In the genomic region with DNA sequence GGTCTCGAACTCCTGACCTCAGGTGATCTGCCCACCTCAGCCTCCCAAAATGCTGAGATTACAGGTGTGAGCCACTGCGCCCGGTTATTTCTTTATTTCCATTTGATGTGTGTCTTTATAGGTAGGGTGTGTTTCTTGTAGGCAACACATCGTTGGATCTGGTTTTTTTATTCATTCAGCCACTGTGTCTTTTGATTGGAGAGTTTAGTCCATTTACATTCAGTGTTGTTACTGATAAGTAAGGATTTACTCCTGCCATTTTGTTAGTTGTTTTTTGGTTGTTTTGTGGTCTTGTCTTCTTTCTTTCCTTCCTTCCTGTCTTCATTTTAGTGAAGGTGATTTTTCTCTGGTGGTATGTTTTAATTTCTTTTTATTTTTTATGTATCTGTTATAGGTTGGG, we compare ENCODE assay signal across 18 cellular contexts. TPM values are rescaled to one million over a fixed set of nuclear protein-coding genes. Genes with fewer than 3 reads are reported as not detected.
A peak's percentile ranks its signal among the peaks of the same experiment; 100 is the strongest.
DNase-seq lines count a peak whose midpoint lies in the region; ATAC-seq lines count a peak whose summit lies in the region.
"Had no signal": no experiment of that assay in that cellular context is flagged by ENCODE, and none has a peak within 500 bp of the region (broad histone marks: within the 10 kb centered on the region; RNA-seq: fewer than 3 reads in every experiment).

No MANE protein-coding gene starts in this region.

- H3K4me3 Mint-ChIP-seq in activated CD8-positive, alpha-beta memory T cell treated with anti-CD3 and anti-CD28 coated beads, Interleukin-2, amount 10 ng/mL, durations not matched to agents 7 days and 5 days = no peak overlapping the region
- no peak overlapping the region for H3K4me3 Mint-ChIP-seq in activated naive CD8-positive, alpha-beta T cell
- H3K4me3 Mint-ChIP-seq in activated naive CD8-positive, alpha-beta T cell treated with anti-CD3 and anti-CD28 coated beads, Interleukin-2, amount 50 U/mL, for 24 hours = no peak overlapping the region
- no peak overlapping the region for H3K4me3 Mint-ChIP-seq in activated T-helper 17 cell treated with anti-CD3 and anti-CD28 coated beads, Interleukin-2, amount 50 U/mL, for 72 hours
- H3K4me3 Mint-ChIP-seq in stimulated activated naive B cell treated with anti-CD40 and anti-IgM and Interleukin-4, amounts not matched to agents 10 μg/mL and 1 μg/mL and 100 μg/mL, for 72 hours = peak overlapping the region in 1 of 2 donors; percentile 25
- H3K4me3 Mint-ChIP-seq: CD14-positive monocyte had no signal

- no peak for ATAC-seq in activated CD8-positive, alpha-beta memory T cell treated with anti-CD3 and anti-CD28 coated beads, Interleukin-2, amount 10 ng/mL, durations not matched to agents 7 days and 5 days
- no peak for ATAC-seq in activated naive CD8-positive, alpha-beta T cell treated with anti-CD3 and anti-CD28 coated beads, Interleukin-2, amount 50 U/mL, for 24 hours
- no peak for ATAC-seq in activated T-helper 17 cell treated with anti-CD3 and anti-CD28 coated beads, Interleukin-2, amount 50 U/mL, for 72 hours (replicated peaks)
- no peak for ATAC-seq in stimulated activated naive B cell treated with anti-CD40 and anti-IgM and Interleukin-4, amounts not matched to agents 10 μg/mL and 1 μg/mL and 100 μg/mL, for 72 hours (replicated peaks)
- ATAC-seq: HCT116 had no signal

- peaks cover 38% of the 10 kb centered on the region for H3K4me1 Mint-ChIP-seq in activated CD8-positive, alpha-beta memory T cell treated with anti-CD3 and anti-CD28 coated beads, Interleukin-2, amount 10 ng/mL, durations not matched to agents 7 days and 5 days
- H3K4me1 Mint-ChIP-seq in activated naive CD8-positive, alpha-beta T cell (ENCODE audit: low read depth) = peaks cover 54% of the 10 kb centered on the region
- H3K4me1 Mint-ChIP-seq in activated naive CD8-positive, alpha-beta T cell treated with anti-CD3 and anti-CD28 coated beads, Interleukin-2, amount 50 U/mL, for 24 hours = peaks cover 42% of the 10 kb centered on the region
- H3K4me1 Mint-ChIP-seq in activated T-helper 17 cell treated with anti-CD3 and anti-CD28 coated beads, Interleukin-2, amount 50 U/mL, for 72 hours = peaks cover 30% of the 10 kb centered on the region
- peaks cover 25 to 42% of the 10 kb centered on the region in 2 donors for H3K4me1 Mint-ChIP-seq in stimulated activated naive B cell treated with anti-CD40 and anti-IgM and Interleukin-4, amounts not matched to agents 10 μg/mL and 1 μg/mL and 100 μg/mL, for 72 hours

- DNase-seq in activated CD8-positive, alpha-beta memory T cell treated with anti-CD3 and anti-CD28 coated beads, Interleukin-2, amount 10 ng/mL, durations not matched to agents 7 days and 5 days = no peak
- no peak for DNase-seq in activated CD8-positive, alpha-beta memory T cell treated with anti-CD3 and anti-CD28 coated beads, Interleukin-2, amount 50 U/mL, for 4 hours
- DNase-seq in activated naive CD8-positive, alpha-beta T cell treated with anti-CD3 and anti-CD28 coated beads, Interleukin-2, amount 50 U/mL, for 24 hours = no peak
- DNase-seq in stimulated activated naive B cell treated with anti-CD40 and anti-IgM and Interleukin-4, amounts not matched to agents 10 μg/mL and 1 μg/mL and 100 μg/mL, for 72 hours = no peak
- no peak for DNase-seq in glomerular visceral epithelial cell (ENCODE audit: extremely low spot score)
- DNase-seq: DMS79, IMR-90, NCI-H1105 treated with DMSO at 0.1 percent for 48 hours, NCI-H2029 treated with DMSO at 0.1 percent for 48 hours, NCI-H2171, NCI-H345, NCI-H524, NCI-H774, Peyer's patch had no signal

- H3K9me3 Mint-ChIP-seq in activated CD8-positive, alpha-beta memory T cell treated with anti-CD3 and anti-CD28 coated beads, Interleukin-2, amount 10 ng/mL, durations not matched to agents 7 days and 5 days (ENCODE audit: low read depth) = no peaks in the 10 kb centered on the region
- peaks cover 5% of the 10 kb centered on the region for H3K9me3 Mint-ChIP-seq in activated naive CD8-positive, alpha-beta T cell (ENCODE audit: low read depth)
- H3K9me3 Mint-ChIP-seq in activated naive CD8-positive, alpha-beta T cell treated with anti-CD3 and anti-CD28 coated beads, Interleukin-2, amount 50 U/mL, for 24 hours = no peaks in the 10 kb centered on the region
- H3K9me3 Mint-ChIP-seq in activated T-helper 17 cell treated with anti-CD3 and anti-CD28 coated beads, Interleukin-2, amount 50 U/mL, for 72 hours = no peaks in the 10 kb centered on the region
- H3K9me3 Mint-ChIP-seq in stimulated activated naive B cell treated with anti-CD40 and anti-IgM and Interleukin-4, amounts not matched to agents 10 μg/mL and 1 μg/mL and 100 μg/mL, for 72 hours = peaks cover 0 to 8% of the 10 kb centered on the region in 2 donors

- H3K27me3 Mint-ChIP-seq in activated CD8-positive, alpha-beta memory T cell treated with anti-CD3 and anti-CD28 coated beads, Interleukin-2, amount 10 ng/mL, durations not matched to agents 7 days and 5 days = no peaks in the 10 kb centered on the region
- no peaks in the 10 kb centered on the region for H3K27me3 Mint-ChIP-seq in activated naive CD8-positive, alpha-beta T cell
- H3K27me3 Mint-ChIP-seq in activated naive CD8-positive, alpha-beta T cell treated with anti-CD3 and anti-CD28 coated beads, Interleukin-2, amount 50 U/mL, for 24 hours = no peaks in the 10 kb centered on the region
- H3K27me3 Mint-ChIP-seq in activated T-helper 17 cell treated with anti-CD3 and anti-CD28 coated beads, Interleukin-2, amount 50 U/mL, for 72 hours = no peaks in the 10 kb centered on the region
- no peaks in the 10 kb centered on the region for H3K27me3 Mint-ChIP-seq in stimulated activated naive B cell treated with anti-CD40 and anti-IgM and Interleukin-4, amounts not matched to agents 10 μg/mL and 1 μg/mL and 100 μg/mL, for 72 hours

- peaks cover 50% of the 10 kb centered on the region for H3K36me3 Mint-ChIP-seq in activated CD8-positive, alpha-beta memory T cell treated with anti-CD3 and anti-CD28 coated beads, Interleukin-2, amount 10 ng/mL, durations not matched to agents 7 days and 5 days
- peaks cover 12% of the 10 kb centered on the region for H3K36me3 Mint-ChIP-seq in activated naive CD8-positive, alpha-beta T cell
- peaks cover 46% of the 10 kb centered on the region for H3K36me3 Mint-ChIP-seq in activated naive CD8-positive, alpha-beta T cell treated with anti-CD3 and anti-CD28 coated beads, Interleukin-2, amount 50 U/mL, for 24 hours (ENCODE audit: low read depth)
- H3K36me3 Mint-ChIP-seq in activated T-helper 17 cell treated with anti-CD3 and anti-CD28 coated beads, Interleukin-2, amount 50 U/mL, for 72 hours (ENCODE audit: low read depth) = peaks cover 82% of the 10 kb centered on the region
- H3K36me3 Mint-ChIP-seq in stimulated activated naive B cell treated with anti-CD40 and anti-IgM and Interleukin-4, amounts not matched to agents 10 μg/mL and 1 μg/mL and 100 μg/mL, for 72 hours = peaks cover 35 to 47% of the 10 kb centered on the region in 2 donors

- H3K27ac Mint-ChIP-seq in activated CD8-positive, alpha-beta memory T cell treated with anti-CD3 and anti-CD28 coated beads, Interleukin-2, amount 10 ng/mL, durations not matched to agents 7 days and 5 days = peak overlapping the region; percentile 23
- H3K27ac Mint-ChIP-seq in activated naive CD8-positive, alpha-beta T cell = peak overlapping the region; percentile 69
- H3K27ac Mint-ChIP-seq in activated naive CD8-positive, alpha-beta T cell treated with anti-CD3 and anti-CD28 coated beads, Interleukin-2, amount 50 U/mL, for 24 hours = no peak overlapping the region
- H3K27ac Mint-ChIP-seq in activated T-helper 17 cell treated with anti-CD3 and anti-CD28 coated beads, Interleukin-2, amount 50 U/mL, for 72 hours = peak overlapping the region; percentile 72
- peak overlapping the region; percentile 70 for H3K27ac Mint-ChIP-seq in stimulated activated naive B cell treated with anti-CD40 and anti-IgM and Interleukin-4, amounts not matched to agents 10 μg/mL and 1 μg/mL and 100 μg/mL, for 72 hours

- CTCF ChIA-PET in activated CD8-positive, alpha-beta memory T cell treated with anti-CD3 and anti-CD28 coated beads, Interleukin-2, amount 10 ng/mL, durations not matched to agents 7 days and 5 days (lab: Charles Lee) = no interaction called here

RNA-seq across cellular contexts. Expression of a gene that starts 16.9 kb away (rescaled TPM):
- 10 to 100 TPM; 84.8 to 90.2 TPM for total RNA-seq in activated CD8-positive, alpha-beta memory T cell treated with anti-CD3 and anti-CD28 coated beads, Interleukin-2, amount 10 ng/mL, durations not matched to agents 7 days and 5 days
- total RNA-seq in activated T-helper 17 cell treated with anti-CD3 and anti-CD28 coated beads, Interleukin-2, amount 50 U/mL, for 72 hours = 10 to 100 TPM; 67.4 to 85.7 TPM

RNA-seq across cellular contexts. Expression of a gene that starts 57.4 kb away (rescaled TPM):
- 10 to 100 TPM; 32.4 to 49.1 TPM for total RNA-seq in activated CD8-positive, alpha-beta memory T cell treated with anti-CD3 and anti-CD28 coated beads, Interleukin-2, amount 10 ng/mL, durations not matched to agents 7 days and 5 days
- total RNA-seq in activated T-helper 17 cell treated with anti-CD3 and anti-CD28 coated beads, Interleukin-2, amount 50 U/mL, for 72 hours = 10 to 100 TPM; 35.7 to 60.6 TPM

RNA-seq across cellular contexts. Expression of a gene that starts 58.7 kb away (rescaled TPM):
- 10 to 100 TPM; 13.4 to 18.5 TPM for total RNA-seq in activated CD8-positive, alpha-beta memory T cell treated with anti-CD3 and anti-CD28 coated beads, Interleukin-2, amount 10 ng/mL, durations not matched to agents 7 days and 5 days
- 10 to 100 TPM; 11.1 to 16.2 TPM for total RNA-seq in activated T-helper 17 cell treated with anti-CD3 and anti-CD28 coated beads, Interleukin-2, amount 50 U/mL, for 72 hours
